Comparison of ENCODE assay signal across 6 cellular contexts in the genomic region with DNA sequence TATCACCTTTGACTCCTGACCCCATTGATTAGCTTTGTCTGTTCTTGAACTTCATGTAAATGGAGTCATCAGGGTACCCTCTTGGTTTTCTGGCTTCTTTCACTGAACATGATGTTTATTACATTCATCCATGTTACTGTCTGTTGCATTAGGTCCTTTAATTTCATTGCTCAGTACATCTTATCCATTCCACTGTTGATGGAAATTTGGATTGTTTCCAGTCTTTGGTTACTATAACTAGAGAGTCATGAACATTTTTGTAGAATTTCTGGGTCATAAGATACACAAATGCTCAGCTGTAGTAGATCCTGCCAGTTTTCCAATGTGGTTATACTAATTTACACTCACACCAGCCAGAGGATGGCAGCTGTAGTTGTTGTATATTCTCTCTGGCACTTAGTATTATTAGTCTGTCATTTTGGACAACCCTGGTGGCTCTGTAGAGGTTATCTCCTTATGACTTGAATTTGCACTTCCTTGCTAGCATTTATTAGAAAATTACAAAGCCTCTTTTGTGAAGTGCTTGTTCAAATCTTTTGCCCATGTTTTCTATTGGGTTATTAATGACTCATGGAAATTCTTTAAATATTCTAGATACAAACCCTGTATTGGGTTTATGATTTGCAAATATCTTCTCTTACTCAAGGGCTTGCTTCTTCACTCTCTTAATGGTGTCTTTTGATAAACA.
DNase-seq lines count a peak whose midpoint lies in the region; ATAC-seq, FAIRE-seq and TF ChIP-seq lines count a peak whose summit lies in the region.
"Not testable (repeated sequence)": the region's sequence is repeated elsewhere in the genome, so short reads cannot be mapped to it uniquely, and the experiment has no call there.

No MANE protein-coding gene starts in this region.

- not testable (repeated sequence) for H3K4me2 ChIP-seq in IMR-90 (ENCODE audit: low read depth, low read length); astrocyte (ENCODE audit: low read length)

- H2AK9ac ChIP-seq in IMR-90 (replicated peaks; ENCODE audit: low read depth, low read length, poor library complexity), result not testable (repeated sequence)

- H3K36me3 Mint-ChIP-seq in astrocyte (ENCODE audit: low read depth, unreplicated experiment), result not testable (repeated sequence)

- TF ChIP-seq POLR2A in IMR-90 (IDR thresholded peaks at IDR 0.05; ENCODE audit: low read depth, low read length); heart left ventricle (IDR thresholded peaks at IDR 0.05): not testable (repeated sequence)

- not testable (repeated sequence) for H3K4me1 Mint-ChIP-seq in astrocyte (ENCODE audit: low read depth, unreplicated experiment)

- TF ChIP-seq CTCF in IMR-90 (conservative IDR thresholded peaks at IDR 0.05; ENCODE audit: low read depth, low read length); astrocyte (IDR thresholded peaks at IDR 0.05; ENCODE audit: insufficient read depth, low read depth, low read length); heart left ventricle (IDR thresholded peaks at IDR 0.05); omental fat pad (IDR thresholded peaks at IDR 0.05): not testable (repeated sequence)

- H3K27ac ChIP-seq in IMR-90 (ENCODE audit: insufficient read depth, low read length); astrocyte (ENCODE audit: low read depth, low read length); heart left ventricle: not testable (repeated sequence)

- peak; percentile 30 for FAIRE-seq in RCC 7860 (lab: Jason Lieb, UNC)
- peak; percentile 58 for FAIRE-seq in astrocyte (lab: Jason Lieb, UNC)

- not testable (repeated sequence) for H2BK120ac ChIP-seq in IMR-90 (ENCODE audit: low read depth, low read length)

- not testable (repeated sequence) for H3K4me1 ChIP-seq in IMR-90 (ENCODE audit: control insufficient read depth, insufficient read depth, low read length); astrocyte (ENCODE audit: insufficient read depth, low read length); heart left ventricle

- not testable (repeated sequence) for H2BK20ac ChIP-seq in IMR-90 (ENCODE audit: low read depth, low read length)

- CTCF ChIA-PET in IMR-90 (lab: Yijun Ruan, JAX), result not testable (repeated sequence)

- H3K56ac ChIP-seq in IMR-90 (ENCODE audit: extremely low read depth, insufficient read depth, low read length), result not testable (repeated sequence)

- BruUV-seq in IMR-90 (replicated peaks; lab: Mats Ljungman, UMichigan), result not testable (repeated sequence)

- H4K20me1 ChIP-seq in IMR-90 (ENCODE audit: insufficient read depth, low read length); astrocyte (ENCODE audit: insufficient read depth, low read length): not testable (repeated sequence)

- not testable (repeated sequence) for H3K4ac ChIP-seq in IMR-90 (ENCODE audit: low read depth, low read length)

- H3K27me3 ChIP-seq in IMR-90 (ENCODE audit: control insufficient read depth, insufficient read depth, low read length); astrocyte (ENCODE audit: insufficient read depth, low read length); heart left ventricle: not testable (repeated sequence)

- POLR2A ChIA-PET in IMR-90 (lab: Charles Lee; ENCODE audit: unreplicated experiment), result not testable (repeated sequence)

- intact Hi-C loops in IMR-90 (cut with micrococcal nuclease); heart left ventricle (cut with DNase I); left ventricle myocardium superior (cut with micrococcal nuclease): not testable (repeated sequence)

- TF ChIP-seq RAD21 in IMR-90 (IDR thresholded peaks at IDR 0.05; ENCODE audit: low read length), result not testable (repeated sequence)

- not testable (repeated sequence) for H3K27me3 Mint-ChIP-seq in astrocyte (ENCODE audit: low read depth, unreplicated experiment)

- dilution Hi-C loops in IMR-90 (cut with HindIII; ENCODE audit: low sequenced_read_pairs, unreplicated experiment), result not testable (repeated sequence)

- H3K79me1 ChIP-seq in IMR-90 (ENCODE audit: low read depth in 1 of 2, low read length in 2 of 2), result not testable (repeated sequence)

- H3K9me3 Mint-ChIP-seq in astrocyte (ENCODE audit: unreplicated experiment), result not testable (repeated sequence)

- not testable (repeated sequence) for H3K4me3 Mint-ChIP-seq in astrocyte (ENCODE audit: unreplicated experiment)

- not testable (repeated sequence) for H3K14ac ChIP-seq in IMR-90 (replicated peaks; ENCODE audit: low read depth, low read length)

- ATAC-seq in IMR-90 (ENCODE audit: low read depth), result peak; percentile 78
- ATAC-seq in heart left ventricle, result peak in 3 of 4 donors; percentile 16 to 55 (median 50)
- ATAC-seq in left ventricle myocardium superior, result peak; percentile 28
- ATAC-seq in omental fat pad (ENCODE audit: low FRiP score), result peak; percentile 57

- H3K9me1 ChIP-seq in IMR-90 (ENCODE audit: insufficient read depth, low read length), result not testable (repeated sequence)

- not testable (repeated sequence) for DNase-seq in IMR-90; RCC 7860 (ENCODE audit: low spot score); astrocyte (ENCODE audit: low read depth); heart left ventricle; left ventricle myocardium superior; omental fat pad (ENCODE audit: low spot score)

- H3K4me3 ChIP-seq in IMR-90 (ENCODE audit: insufficient read depth, low read depth, low read length); astrocyte (ENCODE audit: insufficient read depth, low read depth, low read length); heart left ventricle: not testable (repeated sequence)

- H2AFZ ChIP-seq in IMR-90 (replicated peaks; ENCODE audit: low read length, poor library complexity); astrocyte (ENCODE audit: low read depth, low read length): not testable (repeated sequence)

- not testable (repeated sequence) for H2AK5ac ChIP-seq in IMR-90 (ENCODE audit: low read depth, low read length)

- H3K23ac ChIP-seq in IMR-90 (ENCODE audit: low read depth, low read length), result not testable (repeated sequence)

- not testable (repeated sequence) for H3K9ac ChIP-seq in IMR-90 (ENCODE audit: low read depth, low read length); astrocyte (ENCODE audit: low read length)

- not testable (repeated sequence) for H3K36me3 ChIP-seq in IMR-90 (ENCODE audit: control insufficient read depth, insufficient read depth, low read length); astrocyte (ENCODE audit: insufficient read depth, low read length); heart left ventricle

- H2BK5ac ChIP-seq in IMR-90 (ENCODE audit: low read depth, low read length, poor library complexity, severe bottlenecking), result not testable (repeated sequence)

- not testable (repeated sequence) for H3K18ac ChIP-seq in IMR-90 (ENCODE audit: low read depth, low read length)

- not testable (repeated sequence) for H2BK15ac ChIP-seq in IMR-90 (ENCODE audit: low read depth, low read length)

- in situ Hi-C loops in IMR-90 (cut with MboI; ENCODE audit: low sequenced_read_pairs), result not testable (repeated sequence)

- H4K5ac ChIP-seq in IMR-90 (ENCODE audit: low read depth, low read length), result not testable (repeated sequence)

- H3K79me2 ChIP-seq in astrocyte (ENCODE audit: insufficient read depth, low read length), result not testable (repeated sequence)

- H3K9me3 ChIP-seq in IMR-90 (ENCODE audit: control insufficient read depth, insufficient read depth, low read length); astrocyte (ENCODE audit: insufficient read depth, low read depth, low read length); heart left ventricle: not testable (repeated sequence)

- not testable (repeated sequence) for H4K91ac ChIP-seq in IMR-90 (ENCODE audit: insufficient read depth, low read depth, low read length)

- not testable (repeated sequence) for H4K8ac ChIP-seq in IMR-90 (ENCODE audit: low read depth in 2 of 2, low read length in 2 of 2)

- H3K27ac Mint-ChIP-seq in astrocyte (ENCODE audit: unreplicated experiment), result not testable (repeated sequence)

Comparison
In these comparisons a context has a peak if more than half of its experiments do, and no peak if none do; other contexts are left out.
1. ATAC-seq: peak in every context shown above with its lines; median percentile 78 in IMR-90; 57 in omental fat pad; 50 in heart left ventricle; 28 in left ventricle myocardium superior.